10 cellular contexts compared by ENCODE assay signal in genomic region chr17:51585514-51586104, GRCh38.
DNase-seq lines count a peak whose midpoint lies in the region; ATAC-seq and TF ChIP-seq lines count a peak whose summit lies in the region.
"Had no signal": no experiment of that assay in that cellular context is flagged by ENCODE, and none has a peak within 500 bp of the region (broad histone marks: within the 10 kb centered on the region; RNA-seq: fewer than 3 reads in every experiment).

No MANE protein-coding gene starts in this region.

- H3K36me3 ChIP-seq in CD4-positive, alpha-beta memory T cell (ENCODE audit: insufficient read depth, low read length), result no peaks in the 10 kb centered on the region

- POLR2A ChIA-PET in CD4-positive, alpha-beta memory T cell (lab: Charles Lee; ENCODE audit: partially characterized antibody), result no interaction called here

- intact Hi-C loops in CD4-positive, alpha-beta memory T cell (cut with micrococcal nuclease), result no loop called here

- H4K8ac ChIP-seq in H9 (replicated peaks; ENCODE audit: insufficient read length, low read depth, low read length), result no peak overlapping the region

- no peak overlapping the region for H3K14ac ChIP-seq in H9 (ENCODE audit: insufficient read depth, low read length)

- H3K79me1 ChIP-seq in H9 (ENCODE audit: insufficient read depth, low read depth, low read length, poor library complexity, severe bottlenecking), result no peaks in the 10 kb centered on the region

- H3K36me3 Mint-ChIP-seq in H9 (ENCODE audit: insufficient read depth in 1 of 3, low read depth in 3 of 3), result peaks cover 4 to 16% (median 5%) of the 10 kb centered on the region in 3 experiments; a peak in 6 of 7 replicates
- H3K36me3 Mint-ChIP-seq in CD4-positive, alpha-beta memory T cell, result no peaks in the 10 kb centered on the region

- no peak overlapping the region for H3K23ac ChIP-seq in H9 (ENCODE audit: insufficient read length, low read depth, low read length)

- DNase-seq in COLO668 (lab: John Stamatoyannopoulos, UW; ENCODE audit: unreplicated experiment) (peak; percentile 28), H9 (peak; percentile 75), SK-MEL-5 (ENCODE audit: low read depth, low spot score) (peak; percentile 78), islet precursor cell (peak; percentile 73), NCI-H187 treated with DMSO at 0.1 percent for 48 hours (lab: John Stamatoyannopoulos, UW) (no peak)
- DNase-seq in CD4-positive, alpha-beta memory T cell, result no peak
- DNase-seq: GDM1, NCI-H2081 treated with DMSO at 0.1 percent for 48 hours had no signal

- in situ Hi-C loops in SK-MEL-5 (cut with HindIII; ENCODE audit: low pct_unique_long_range_greater_than_20kb, low sequenced_read_pairs), result no loop called here

- no peak overlapping the region for H2BK5ac ChIP-seq in H9 (ENCODE audit: insufficient read length, low read length)

- H3K4ac ChIP-seq in H9 (ENCODE audit: low read depth, low read length), result no peak overlapping the region

- H4K91ac ChIP-seq in H9 (ENCODE audit: insufficient read length, low read depth, low read length), result no peak overlapping the region

- no peaks in the 10 kb centered on the region for H3K4me1 ChIP-seq in H9 (ENCODE audit: insufficient read depth, low read length)
- no peaks in the 10 kb centered on the region for H3K4me1 ChIP-seq in CD4-positive, alpha-beta memory T cell (ENCODE audit: insufficient read depth, low read length)

- no peak overlapping the region for H3K4me3 ChIP-seq in CD4-positive, alpha-beta memory T cell (ENCODE audit: low read length in 2 of 2)

- H2AFZ ChIP-seq in H9 (ENCODE audit: low read length), result no peak overlapping the region

- no CpG with 5 or more reads among the region's 4 CpGs for WGBS in H9 (ENCODE audit: extremely low coverage, insufficient read length, low lambda C conversion rate)

- H3K27me3 Mint-ChIP-seq in H9 (ENCODE audit: low read depth), result no peaks in the 10 kb centered on the region; the same call in 1 of the 2 replicates
- H3K27me3 Mint-ChIP-seq in CD4-positive, alpha-beta memory T cell, result peaks cover 10 to 16% of the 10 kb centered on the region in 2 donors

- no peaks in the 10 kb centered on the region for H3K23me2 ChIP-seq in H9 (ENCODE audit: insufficient read length, low read depth, low read length, poor library complexity, severe bottlenecking)

- H3K18ac ChIP-seq in H9 (ENCODE audit: insufficient read length, low read depth, low read length), result no peak overlapping the region

- no peak overlapping the region for H3K27ac ChIP-seq in H9 (ENCODE audit: insufficient read length, low read depth, low read length)
- H3K27ac ChIP-seq in CD4-positive, alpha-beta memory T cell (ENCODE audit: low read depth, low read length), result no peak overlapping the region

- no peak overlapping the region; a peak in 1 of 5 replicates for H3K4me3 Mint-ChIP-seq in H9
- H3K4me3 Mint-ChIP-seq in CD4-positive, alpha-beta memory T cell, result no peak overlapping the region

- H3K9me3 ChIP-seq in H9 (ENCODE audit: control insufficient read depth, low read depth, low read length), result no peaks in the 10 kb centered on the region
- H3K9me3 ChIP-seq in CD4-positive, alpha-beta memory T cell (ENCODE audit: control insufficient read depth in 1 of 2, low read length in 2 of 2), result no peaks in the 10 kb centered on the region

- no peak overlapping the region for H2BK120ac ChIP-seq in H9 (ENCODE audit: low read depth, low read length, poor library complexity, severe bottlenecking)

- H3K27me3 ChIP-seq in H9 (ENCODE audit: insufficient read depth, low read length), result no peaks in the 10 kb centered on the region
- H3K27me3 ChIP-seq in CD4-positive, alpha-beta memory T cell (ENCODE audit: insufficient read depth, low read length), result no peaks in the 10 kb centered on the region

- H2AK5ac ChIP-seq in H9 (ENCODE audit: insufficient read length, low read length), result no peak overlapping the region

- H3K4me2 ChIP-seq in H9 (ENCODE audit: insufficient read depth, insufficient read length, low read length), result no peak overlapping the region

- H3T11ph ChIP-seq in H9 (ENCODE audit: low read length), result no peak overlapping the region

- peaks cover 15 to 16% of the 10 kb centered on the region in 2 experiments for H3K9me3 Mint-ChIP-seq in H9
- H3K9me3 Mint-ChIP-seq in CD4-positive, alpha-beta memory T cell, result peaks cover 8 to 33% (median 13%) of the 10 kb centered on the region in 8 donors

- TF ChIP-seq CTCF in H9 (conservative IDR thresholded peaks at IDR 0.05), result peak; percentile 84

- H4K20me1 ChIP-seq in H9 (ENCODE audit: control insufficient read depth, insufficient read depth, insufficient read length), result no peaks in the 10 kb centered on the region

- no peak overlapping the region for H3K56ac ChIP-seq in H9 (ENCODE audit: insufficient read length, low read depth, low read length)

- ATAC-seq in HG02678 (IDR thresholded peaks at IDR 0.05; ENCODE audit: unreplicated experiment), result no peak
- ATAC-seq in GM21360 (IDR thresholded peaks at IDR 0.05; ENCODE audit: unreplicated experiment), result no peak

- H3K4me1 Mint-ChIP-seq in H9, result no peaks in the 10 kb centered on the region
- no peaks in the 10 kb centered on the region for H3K4me1 Mint-ChIP-seq in CD4-positive, alpha-beta memory T cell

- H2BK12ac ChIP-seq in H9 (ENCODE audit: insufficient read length, low read depth, low read length), result no peak overlapping the region

- CTCF ChIA-PET in CD4-positive, alpha-beta memory T cell (lab: Charles Lee; ENCODE audit: partially characterized antibody), result interaction anchor here (1.1 kb wide), 1 partner anchor 9 kb away, joined by 4 read pairs; no protein-coding TSS in a partner anchor

- H2BK15ac ChIP-seq in H9 (ENCODE audit: low read depth, low read length), result no peak overlapping the region

- no peak overlapping the region for H2BK20ac ChIP-seq in H9 (ENCODE audit: low read depth, low read length, poor library complexity, severe bottlenecking)

- no peak overlapping the region for H3K27ac Mint-ChIP-seq in H9
- H3K27ac Mint-ChIP-seq in CD4-positive, alpha-beta memory T cell, result no peak overlapping the region

- no peaks in the 10 kb centered on the region for H3K79me2 ChIP-seq in H9 (ENCODE audit: insufficient read depth, low read length)

- H4K5ac ChIP-seq in H9 (ENCODE audit: insufficient read length, low read depth, low read length), result no peak overlapping the region

- H3K9ac ChIP-seq in H9 (ENCODE audit: extremely low read depth, insufficient read length, low read length), result no peak overlapping the region

Comparison
In these comparisons a context has a peak if more than half of its experiments do, and no peak if none do; other contexts are left out.
1. DNase-seq: peak in COLO668 (single experiment), H9 (single experiment), SK-MEL-5 (single experiment) and islet precursor cell (single experiment); none in CD4-positive, alpha-beta memory T cell (0 of 5) and NCI-H187 treated with DMSO at 0.1 percent for 48 hours (single experiment).